ENCODE assay signal across 8 cellular contexts in the genomic region with DNA sequence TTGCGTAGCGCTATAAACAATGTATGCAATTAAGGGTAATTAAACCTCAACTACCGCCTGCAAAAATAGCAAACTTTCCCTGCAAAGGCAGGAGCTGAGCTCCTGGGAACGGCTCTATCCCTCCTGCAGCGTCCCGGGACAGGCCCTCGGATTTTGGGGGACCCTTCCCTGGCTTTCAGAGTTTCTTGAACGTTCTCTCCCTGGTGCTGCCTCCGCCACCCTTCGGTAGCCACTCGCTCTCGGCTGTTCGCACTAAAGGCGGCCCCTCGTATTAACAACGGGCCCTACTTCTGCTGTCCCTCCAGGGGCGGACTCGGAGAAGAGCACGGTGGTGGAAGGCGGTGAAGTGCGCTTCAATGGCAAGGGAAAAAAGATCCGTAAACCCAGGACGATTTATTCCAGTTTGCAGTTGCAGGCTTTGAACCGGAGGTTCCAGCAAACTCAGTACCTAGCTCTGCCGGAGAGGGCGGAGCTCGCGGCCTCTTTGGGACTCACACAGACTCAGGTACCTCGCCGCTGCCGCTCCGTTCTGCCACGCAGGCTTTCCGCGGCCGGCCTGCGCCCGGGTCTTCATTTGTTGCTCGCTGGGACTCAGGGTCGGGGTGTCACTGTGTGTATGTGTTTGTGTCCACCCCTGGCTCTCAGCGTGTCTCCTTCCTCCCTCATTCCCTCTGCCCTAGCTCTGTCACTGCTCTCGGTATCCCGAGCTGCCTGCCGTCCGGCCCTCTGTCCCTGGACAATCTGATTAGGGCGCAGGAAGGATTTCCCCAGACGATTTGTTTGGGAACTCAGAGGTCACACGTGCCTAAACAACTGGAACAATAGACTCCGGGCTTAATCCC. TPM values are rescaled to one million over a fixed set of nuclear protein-coding genes. Genes with fewer than 3 reads are reported as not detected.
DNase-seq lines count a peak whose midpoint lies in the region; ATAC-seq and TF ChIP-seq lines count a peak whose summit lies in the region.

No MANE protein-coding gene starts in this region.

- H3K36me3 ChIP-seq in skeletal muscle satellite cell (ENCODE audit: insufficient read depth, low read length): peaks cover 12% of the 10 kb centered on the region
- H3K36me3 ChIP-seq in testis (ENCODE audit: low read depth, missing control alignments): no peaks in the 10 kb centered on the region

- peaks cover 11% of the 10 kb centered on the region for H3K27me3 ChIP-seq in skeletal muscle satellite cell (ENCODE audit: control insufficient read depth, insufficient read depth, low read length)
- H3K27me3 ChIP-seq in testis: peaks cover 5% of the 10 kb centered on the region

- ATAC-seq in esophagus mucosa (peak; percentile 43), HG02798 (IDR thresholded peaks at IDR 0.05; ENCODE audit: poor library complexity, unreplicated experiment) (no peak), HG02571 (IDR thresholded peaks at IDR 0.05; ENCODE audit: unreplicated experiment) (no peak)

- H3K9me3 ChIP-seq in skeletal muscle satellite cell (replicated peaks; ENCODE audit: low read length): no peaks in the 10 kb centered on the region
- H3K9me3 ChIP-seq in testis: no peaks in the 10 kb centered on the region

- 7 to 10% methylated on average over 38 to 49 of the region's 49 CpGs for whole genome bisulfite sequencing in testis, 2 donors

- H3K27ac ChIP-seq in testis: no peak overlapping the region

- H3K4me3 ChIP-seq in skeletal muscle satellite cell (ENCODE audit: low read length) (peak overlapping the region; percentile 89), testis (no peak overlapping the region)

- TF ChIP-seq POLR2A in testis (IDR thresholded peaks at IDR 0.05): no peak

- H3K9ac ChIP-seq in skeletal muscle satellite cell (ENCODE audit: low read depth, low read length): peak overlapping the region; percentile 84

- H3K4me1 ChIP-seq in skeletal muscle satellite cell (ENCODE audit: control insufficient read depth, insufficient read depth, low read length) (peaks cover 38% of the 10 kb centered on the region), testis (peaks cover 8% of the 10 kb centered on the region)

- DNase-seq in D341Med (ENCODE audit: low spot score) (peak; percentile 61), HT-29 (ENCODE audit: low spot score) (peak; percentile 48), testis (no peak)
- peak; percentile 52 to 54 for DNase-seq in activated CD4-positive, alpha-beta T cell treated with anti-CD3 and anti-CD28 coated beads for 4 hours

- TF ChIP-seq CTCF in testis (IDR thresholded peaks at IDR 0.05): no peak

- intact Hi-C loops in testis (cut with DNase I; ENCODE audit: low total_unique reads): no loop called here

- peak overlapping the region; percentile 97 for H3K4me2 ChIP-seq in skeletal muscle satellite cell (ENCODE audit: low read length)

RNA-seq across cellular contexts. Expression of a gene that starts 1.3 kb away (rescaled TPM):
- total RNA-seq in HT-29 (2014; rRNA removed; shearing (Covaris generic)): 0.08 and 0.18 TPM in 2 replicates
- total RNA-seq in esophagus mucosa (not detected), testis (not detected)
- 1.3 and 3.5 TPM in 2 replicates for total RNA-seq in skeletal muscle satellite cell (2012; rRNA removed)
- 0.21 TPM for polyA plus RNA-seq in testis (ENCODE audit: insufficient read depth, low read depth, low replicate concordance)

RNA-seq across cellular contexts. Expression of a gene that starts 16.1 kb away (rescaled TPM):
- total RNA-seq in HT-29 (2014; rRNA removed; shearing (Covaris generic)): not detected in 2 replicates
- total RNA-seq in esophagus mucosa: not detected
- total RNA-seq in skeletal muscle satellite cell (2012; rRNA removed): 1.1 and 1.8 TPM in 2 replicates
- 1 to 10 TPM in 1 of 2 donors, under 1 TPM in 1; 0.99 to 1.1 TPM for total RNA-seq in testis
- polyA plus RNA-seq in testis (ENCODE audit: insufficient read depth, low read depth, low replicate concordance): 0.29 TPM
